Comparison of ENCODE assay signal across 31 cellular contexts in genomic region chr7:107850221-107850620, GRCh38. TPM values are rescaled to one million over a fixed set of nuclear protein-coding genes. Genes with fewer than 3 reads are reported as not detected.
"Had no signal": no experiment of that assay in that cellular context is flagged by ENCODE, and none has a peak within 500 bp of the region (broad histone marks: within the 10 kb centered on the region; RNA-seq: fewer than 3 reads in every experiment).

No MANE protein-coding gene starts in this region.

- H3K27me3 ChIP-seq: Peyer's patch, SJCRH30 had no signal

- DNase-seq: activated B cell treated with CpG ODN at 0.5 μM for 24 hours; activated CD4-positive, alpha-beta T cell treated with anti-CD3 and anti-CD28 coated beads for 1 hour; activated CD4-positive, alpha-beta T cell treated with anti-CD3 and anti-CD28 coated beads, Interleukin-2, amount 10 ng/mL, durations not matched to agents 24 days and 14 days; activated CD4-positive, alpha-beta T cell treated with anti-CD3 and anti-CD28 coated beads, Interleukin-2, amount 50 U/mL, for 48 hours; activated CD8-positive, alpha-beta memory T cell treated with anti-CD3 and anti-CD28 coated beads, Interleukin-2, amount 10 ng/mL, durations not matched to agents 7 days and 5 days; activated effector memory CD4-positive, alpha-beta T cell treated with Interleukin-2 at 50 U/mL for 16 hours; activated naive CD4-positive, alpha-beta T cell; activated T-cell treated with anti-CD3 and anti-CD28 coated beads, Interleukin-2, amount 50 U/mL, for 24 hours; aorta; central memory CD4-positive, alpha-beta T cell; KG1; NCI-H1048; NCI-H1417; NCI-H1694 treated with DMSO at 0.1 percent for 48 hours; NCI-H2029 treated with DMSO at 0.1 percent for 48 hours; NCI-H345; NCI-H510A; NCI-H526 treated with DMSO at 0.1 percent for 48 hours; NCI-H82; NK-92 treated with Interleukin-12 subunit alpha and Interleukin-12 subunit beta, amount 100 ng/mL, for 24 hours; Right ventricle myocardium superior; SJCRH30; SK-N-SH; SW 1271 had no signal

- H3K4me1 ChIP-seq: SJCRH30 had no signal

- H3K9ac ChIP-seq: SK-N-SH had no signal

- H3K27ac ChIP-seq: RWPE1, SJCRH30 had no signal

- H3K9me3 ChIP-seq: Peyer's patch, SJCRH30, SK-N-SH had no signal

- H3K36me3 ChIP-seq: Peyer's patch, SJCRH30 had no signal

- H3K4me2 ChIP-seq: SK-N-SH had no signal

- ATAC-seq: activated CD8-positive, alpha-beta memory T cell treated with anti-CD3 and anti-CD28 coated beads, Interleukin-2, amount 10 ng/mL, durations not matched to agents 7 days and 5 days had no signal

- H3K4me3 ChIP-seq: Peyer's patch, SJCRH30 had no signal

RNA-seq across cellular contexts. Expression of gene SLC26A3, which starts 47.2 kb away (rescaled TPM):
- total RNA-seq: activated B cell treated with CpG ODN at 0.5 μM for 24 hours; activated CD4-positive, alpha-beta T cell treated with anti-CD3 and anti-CD28 coated beads, Interleukin-2, amount 10 ng/mL, durations not matched to agents 24 days and 14 days; activated CD8-positive, alpha-beta memory T cell treated with anti-CD3 and anti-CD28 coated beads, Interleukin-2, amount 10 ng/mL, durations not matched to agents 7 days and 5 days; activated T-helper 1 cell treated with anti-CD3 and anti-CD28 coated beads, Interleukin-12 subunit alpha, Interleukin-12 subunit beta, Interleukin-2, Interleukin-4 antibody, amounts not matched to agents 30 ng/mL and 10 ng/mL and 1 ng/mL, durations not matched to agents 14 hours and 24 hours and 36 hours; aorta; bronchial epithelial cell; LHCN-M2; M059J; Right ventricle myocardium superior; SJCRH30; T-helper 1 cell treated with Interleukin-12 subunit alpha and Interleukin-12 subunit beta and Interleukin-4 antibody, amounts not matched to agents 30 ng/mL and 1 ng/mL, for 36 hours had no signal
